Comparison of ENCODE assay signal across 23 cellular contexts in genomic region chr14:93713726-93714405, GRCh38.
A peak's percentile ranks its signal among the peaks of the same experiment; 100 is the strongest.
DNase-seq lines count a peak whose midpoint lies in the region; ATAC-seq and TF ChIP-seq lines count a peak whose summit lies in the region.
"Had no signal": no experiment of that assay in that cellular context is flagged by ENCODE, and none has a peak within 500 bp of the region (broad histone marks: within the 10 kb centered on the region; RNA-seq: fewer than 3 reads in every experiment).

No MANE protein-coding gene starts in this region.

- 67% methylated on average over 7 of the region's 13 CpGs for WGBS in mammary epithelial cell (ENCODE audit: low coverage, missing lambda C conversion rate)
- WGBS in neuronal stem cell (ENCODE audit: extremely low coverage in 2 of 2, insufficient read length in 2 of 2, insufficient replicate concordance in 1 of 2), 2 donors = no CpG with 5 or more reads among the region's 13 CpGs

- no peak overlapping the region for H2BK12ac ChIP-seq in neuronal stem cell (ENCODE audit: low read length)

- H3K4me3 ChIP-seq in mammary epithelial cell (replicated peaks in 1 of 3; ENCODE audit: insufficient read depth in 1 of 3, low read depth in 2 of 3, low read length in 3 of 3) (no peak overlapping the region), colonic mucosa (no peak overlapping the region), neuronal stem cell (ENCODE audit: low read length in 2 of 2) (no peak overlapping the region), vagina (no peak overlapping the region), lower lobe of right lung (no peak overlapping the region)
- H3K4me3 ChIP-seq: K562, Peyer's patch, SJSA1 had no signal

- dilution Hi-C loops in mammary epithelial cell (cut with HindIII; ENCODE audit: low sequenced_read_pairs) = no loop called here

- DNase-seq in mammary epithelial cell (no peak), MCF 10A (ENCODE audit: unreplicated experiment) (no peak), colonic mucosa (peak; percentile 7), neuronal stem cell (ENCODE audit: low spot score) (no peak), vagina (ENCODE audit: extremely low spot score in 2 of 2) (peak; percentile 70 to 79), lower lobe of right lung (no peak), Ammon's horn (ENCODE audit: low spot score) (no peak)
- DNase-seq: DMS53; GDM1; GOT3; NCI-H1092; NCI-H1436; NCI-H187 treated with DMSO at 0.1 percent for 48 hours; NCI-H226; NCI-H510A treated with DMSO at 0.1 percent for 48 hours; NK-92 treated with Interleukin-12 subunit alpha and Interleukin-12 subunit beta, amount 100 ng/mL, for 24 hours had no signal

- H2BK120ac ChIP-seq in neuronal stem cell (ENCODE audit: low read depth, low read length) = no peak overlapping the region

- H3K4me1 Mint-ChIP-seq in MCF 10A (ENCODE audit: insufficient read depth, unreplicated experiment) = peaks cover 17% of the 10 kb centered on the region
- H3K4me1 Mint-ChIP-seq: B cell, CD14-positive monocyte had no signal

- TF ChIP-seq POLR2A in vagina (IDR thresholded peaks at IDR 0.05) = no peak

- BruUV-seq in mammary epithelial cell (replicated peaks; lab: Mats Ljungman, UMichigan) (no TSS peak), MCF 10A (replicated peaks; lab: Mats Ljungman, UMichigan) (no TSS peak)

- no peaks in the 10 kb centered on the region for H4K20me1 ChIP-seq in mammary epithelial cell (ENCODE audit: insufficient read depth, low read length)

- no peak overlapping the region for H3K4ac ChIP-seq in neuronal stem cell (ENCODE audit: low read length)

- no peak for TF ChIP-seq CTCF in mammary epithelial cell (conservative IDR thresholded peaks at IDR 0.05 in 1 of 2, IDR thresholded peaks at IDR 0.05 in 1 of 2; ENCODE audit: extremely low read depth in 1 of 2, insufficient read depth in 1 of 2, low read depth in 1 of 2, low read length in 2 of 2)
- no peak for TF ChIP-seq CTCF in MCF 10A (IDR thresholded peaks at IDR 0.05; ENCODE audit: unreplicated experiment)
- no peak for TF ChIP-seq CTCF in colonic mucosa (IDR thresholded peaks at IDR 0.05)
- no peak for TF ChIP-seq CTCF in vagina (IDR thresholded peaks at IDR 0.05)
- no peak for TF ChIP-seq CTCF in lower lobe of right lung (IDR thresholded peaks at IDR 0.05)

- no peak overlapping the region for H3K14ac ChIP-seq in neuronal stem cell (ENCODE audit: low read length)

- H3K4me1 ChIP-seq in mammary epithelial cell (ENCODE audit: insufficient read depth, low read length) (peaks cover 9% of the 10 kb centered on the region), colonic mucosa (no peaks in the 10 kb centered on the region), neuronal stem cell (ENCODE audit: control insufficient read depth in 2 of 2, insufficient read depth in 1 of 2, low read depth in 1 of 2, low read length in 2 of 2) (peaks cover 0 to 16% of the 10 kb centered on the region in 2 donors), vagina (no peaks in the 10 kb centered on the region), lower lobe of right lung (no peaks in the 10 kb centered on the region)
- H3K4me1 ChIP-seq: Peyer's patch, SJSA1 had no signal

- H3K27me3 Mint-ChIP-seq in MCF 10A (ENCODE audit: insufficient read depth, unreplicated experiment) = no peaks in the 10 kb centered on the region

- H3K4me3 Mint-ChIP-seq in MCF 10A (ENCODE audit: unreplicated experiment) = no peak overlapping the region
- H3K4me3 Mint-ChIP-seq: B cell, CD14-positive monocyte had no signal

- no peak overlapping the region for H2AFZ ChIP-seq in mammary epithelial cell (ENCODE audit: low read depth, low read length)
- H2AFZ ChIP-seq in neuronal stem cell (ENCODE audit: low read length) = no peak overlapping the region

- no peaks in the 10 kb centered on the region for H3K79me1 ChIP-seq in neuronal stem cell (ENCODE audit: low read depth, low read length)

- intact Hi-C loops in mammary epithelial cell (cut with micrococcal nuclease) = no loop called here
- intact Hi-C loops in MCF 10A (cut with micrococcal nuclease) = no loop called here
- intact Hi-C loops in colonic mucosa (cut with DNase I) = no loop called here
- intact Hi-C loops in vagina (cut with DNase I) = no loop called here
- intact Hi-C loops in lower lobe of right lung (cut with DNase I) = no loop called here

- H2BK15ac ChIP-seq in neuronal stem cell (ENCODE audit: low read length) = no peak overlapping the region

- H3K36me3 ChIP-seq in mammary epithelial cell (ENCODE audit: insufficient read depth, low read length) = no peaks in the 10 kb centered on the region
- no peaks in the 10 kb centered on the region for H3K36me3 ChIP-seq in colonic mucosa
- no peaks in the 10 kb centered on the region for H3K36me3 ChIP-seq in neuronal stem cell (replicated peaks in 1 of 2; ENCODE audit: control insufficient read depth in 2 of 2, insufficient read depth in 2 of 2, low read length in 2 of 2)
- H3K36me3 ChIP-seq in vagina = no peaks in the 10 kb centered on the region
- H3K36me3 ChIP-seq in lower lobe of right lung = no peaks in the 10 kb centered on the region
- H3K36me3 ChIP-seq: Peyer's patch, SJSA1 had no signal

- no peaks in the 10 kb centered on the region for H3K9me3 Mint-ChIP-seq in MCF 10A (ENCODE audit: unreplicated experiment)
- H3K9me3 Mint-ChIP-seq: CD14-positive monocyte had no signal

- no peak overlapping the region for H3K23ac ChIP-seq in neuronal stem cell (ENCODE audit: low read depth, low read length, poor library complexity)

- no peak overlapping the region for H3K27ac ChIP-seq in mammary epithelial cell (ENCODE audit: insufficient read depth, low read depth, low read length)
- no peak overlapping the region for H3K27ac ChIP-seq in colonic mucosa
- H3K27ac ChIP-seq in neuronal stem cell (replicated peaks; ENCODE audit: low read length) = no peak overlapping the region
- no peak overlapping the region for H3K27ac ChIP-seq in vagina
- no peak overlapping the region for H3K27ac ChIP-seq in lower lobe of right lung
- H3K27ac ChIP-seq: Peyer's patch, SJSA1 had no signal

- H3K9me3 ChIP-seq in mammary epithelial cell (replicated peaks; ENCODE audit: insufficient read depth, low read length) = no peaks in the 10 kb centered on the region
- H3K9me3 ChIP-seq in colonic mucosa = no peaks in the 10 kb centered on the region
- H3K9me3 ChIP-seq in neuronal stem cell (replicated peaks in 1 of 2; ENCODE audit: control insufficient read depth in 2 of 2, insufficient read depth in 1 of 2, low read depth in 1 of 2, low read length in 2 of 2) = no peaks in the 10 kb centered on the region
- H3K9me3 ChIP-seq in vagina = no peaks in the 10 kb centered on the region
- no peaks in the 10 kb centered on the region for H3K9me3 ChIP-seq in lower lobe of right lung
- H3K9me3 ChIP-seq: Peyer's patch, SJSA1 had no signal

- H3K9ac ChIP-seq in mammary epithelial cell (ENCODE audit: insufficient read depth, low read length) (no peak overlapping the region), colonic mucosa (ENCODE audit: low read depth in 2 of 2, low read length in 2 of 2) (no peak overlapping the region), neuronal stem cell (ENCODE audit: low read depth, low read length, poor library complexity) (no peak overlapping the region)

- no peak overlapping the region for H4K8ac ChIP-seq in neuronal stem cell (ENCODE audit: low read depth, low read length)

- no peak overlapping the region for H2BK5ac ChIP-seq in neuronal stem cell (ENCODE audit: low read length)

- H4K91ac ChIP-seq in neuronal stem cell (ENCODE audit: low read depth, low read length, poor library complexity) = no peak overlapping the region

- peak overlapping the region; percentile 42 for H3K18ac ChIP-seq in neuronal stem cell (ENCODE audit: low read length)

- H3K27me3 ChIP-seq in mammary epithelial cell (ENCODE audit: insufficient read depth, low read length) = no peaks in the 10 kb centered on the region
- no peaks in the 10 kb centered on the region for H3K27me3 ChIP-seq in colonic mucosa
- no peaks in the 10 kb centered on the region for H3K27me3 ChIP-seq in neuronal stem cell (ENCODE audit: control insufficient read depth in 3 of 3, insufficient read depth in 3 of 3, low read depth in 1 of 3, low read length in 3 of 3)
- H3K27me3 ChIP-seq in vagina = no peaks in the 10 kb centered on the region
- H3K27me3 ChIP-seq in lower lobe of right lung (ENCODE audit: low read depth) = peaks cover 19% of the 10 kb centered on the region
- H3K27me3 ChIP-seq: Peyer's patch, SJSA1 had no signal

- in situ Hi-C loops in mammary epithelial cell (cut with MboI; ENCODE audit: low sequenced_read_pairs in 2 of 2) = no loop called here

- no peaks in the 10 kb centered on the region for H3K79me2 ChIP-seq in mammary epithelial cell (ENCODE audit: insufficient read depth, low read length)

- H3K4me2 ChIP-seq in mammary epithelial cell (ENCODE audit: insufficient read depth, low read depth, low read length) (peak overlapping the region; percentile 36), neuronal stem cell (ENCODE audit: insufficient read depth, low read length, poor library complexity, severe bottlenecking) (no peak overlapping the region)

- POLR2A ChIA-PET in MCF 10A (lab: Yijun Ruan, JAX) = no interaction called here

- peak overlapping the region; percentile 27 for H2AK5ac ChIP-seq in neuronal stem cell (ENCODE audit: low read depth, low read length)

- ATAC-seq in lower lobe of right lung (no peak), HG03378 (IDR thresholded peaks at IDR 0.05; ENCODE audit: unreplicated experiment) (no peak)
- ATAC-seq: HCT116, K562 had no signal

- CTCF ChIA-PET in mammary epithelial cell (lab: Charles Lee; ENCODE audit: low non-redundant PET) = no interaction called here
- CTCF ChIA-PET in MCF 10A (lab: Yijun Ruan, JAX) = no interaction called here

- peaks cover 2% of the 10 kb centered on the region for H3K36me3 Mint-ChIP-seq in MCF 10A (ENCODE audit: insufficient read depth, unreplicated experiment)
- H3K36me3 Mint-ChIP-seq: CD14-positive monocyte had no signal

- no peak overlapping the region for H3K27ac Mint-ChIP-seq in MCF 10A (ENCODE audit: low read depth, unreplicated experiment)
- H3K27ac Mint-ChIP-seq: B cell, CD14-positive monocyte had no signal

Comparison
In these comparisons a context has a peak if more than half of its experiments do, and no peak if none do; other contexts are left out.
1. DNase-seq: peak in colonic mucosa (single experiment) and vagina (2 of 2); none in mammary epithelial cell (single experiment), MCF 10A (single experiment), neuronal stem cell (single experiment), lower lobe of right lung (single experiment) and Ammon's horn (single experiment).